ENCODE assay signal across 10 cellular contexts in genomic region chr5:171845857-171846785, GRCh38.
DNase-seq lines count a peak whose midpoint lies in the region; ATAC-seq, FAIRE-seq and TF ChIP-seq lines count a peak whose summit lies in the region.
"Had no signal": no experiment of that assay in that cellular context is flagged by ENCODE, and none has a peak within 500 bp of the region (broad histone marks: within the 10 kb centered on the region; RNA-seq: fewer than 3 reads in every experiment).

No MANE protein-coding gene starts in this region.

- no peaks in the 10 kb centered on the region for H3K4me1 ChIP-seq in foreskin keratinocyte

- in situ Hi-C loops in GM13976 (cut with MboI; ENCODE audit: low sequenced_read_pairs, unreplicated experiment), result no loop called here

- ATAC-seq in foreskin keratinocyte (no peak), GM21526 (IDR thresholded peaks at IDR 0.05; ENCODE audit: low FRiP score, unreplicated experiment) (no peak)
- ATAC-seq: activated naive CD8-positive, alpha-beta T cell treated with anti-CD3 and anti-CD28 coated beads, Interleukin-2, amount 50 U/mL, for 24 hours had no signal

- no peak overlapping the region for H3K27ac ChIP-seq in foreskin keratinocyte
- H3K27ac ChIP-seq: esophagus squamous epithelium had no signal

- DNase-seq in HTR-8/SVneo (ENCODE audit: insufficient read length, low spot score) (peak; percentile 35), SW480 (ENCODE audit: low spot score) (peak; percentile 59), foreskin keratinocyte (no peak), pons (ENCODE audit: low spot score) (peak; percentile 13), GM13976 (ENCODE audit: low spot score) (no peak), DMS153 treated with DMSO at 0.1 percent for 48 hours (lab: John Stamatoyannopoulos, UW; ENCODE audit: unreplicated experiment) (no peak)
- DNase-seq: activated naive CD8-positive, alpha-beta T cell treated with anti-CD3 and anti-CD28 coated beads, Interleukin-2, amount 50 U/mL, for 24 hours; esophagus squamous epithelium; KG1 had no signal

- TF ChIP-seq CTCF in foreskin keratinocyte (conservative IDR thresholded peaks at IDR 0.05), result peak; percentile 41
- TF ChIP-seq CTCF in GM13976 (IDR thresholded peaks at IDR 0.05; ENCODE audit: borderline replicate concordance, control extremely low read depth, extremely low read depth, insufficient read depth, missing control alignments), result no peak

- FAIRE-seq in HTR-8/SVneo (lab: Jason Lieb, UNC), result no peak

- H3K27me3 ChIP-seq in foreskin keratinocyte, result no peaks in the 10 kb centered on the region
- H3K27me3 ChIP-seq: esophagus squamous epithelium had no signal

Comparison
In these comparisons a context has a peak if more than half of its experiments do, and no peak if none do; other contexts are left out.
1. DNase-seq: peak in HTR-8/SVneo (single experiment), SW480 (single experiment) and pons (single experiment); none in foreskin keratinocyte (0 of 2), GM13976 (single experiment) and DMS153 treated with DMSO at 0.1 percent for 48 hours (single experiment).